In genomic region chr19:56290104-56290503, GRCh38 we compare ENCODE assay signal across 9 cellular contexts. TPM values are rescaled to one million over a fixed set of nuclear protein-coding genes. Genes with fewer than 3 reads are reported as not detected.
"Had no signal": no experiment of that assay in that cellular context is flagged by ENCODE, and none has a peak within 500 bp of the region (broad histone marks: within the 10 kb centered on the region; RNA-seq: fewer than 3 reads in every experiment).

No MANE protein-coding gene starts in this region.

- H3K4me3 ChIP-seq: GM12878 had no signal

- DNase-seq: GDM1, GF-D8 had no signal

- ATAC-seq: GM12878 had no signal

- FAIRE-seq: G401.6, GM12878, GM12891, GM12892, GM18507, GM19239 had no signal

RNA-seq across cellular contexts. Expression of gene EDDM13, which starts 17.6 kb away (rescaled TPM):
- total RNA-seq: G401, GM12878 had no signal
